In the genomic region with DNA sequence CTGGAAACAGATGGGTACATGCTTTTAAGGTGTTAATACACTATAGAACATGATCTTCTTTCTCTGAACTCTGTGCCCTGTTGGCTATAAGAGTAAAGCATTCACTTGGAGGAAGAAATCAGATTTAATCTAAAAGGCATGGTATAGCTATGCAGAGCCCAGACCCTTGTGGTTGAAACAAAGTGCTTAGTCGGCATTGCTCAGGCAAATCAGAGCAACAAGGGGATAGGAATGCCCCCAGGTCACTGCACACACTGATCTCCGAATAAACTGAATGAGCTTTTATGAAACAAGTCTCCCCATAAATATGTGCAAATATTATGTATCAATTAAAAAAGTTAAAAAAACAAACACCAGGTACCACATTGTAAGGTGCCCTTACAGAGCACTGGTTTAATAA, we compare ENCODE assay signal across 9 cellular contexts. TPM values are rescaled to one million over a fixed set of nuclear protein-coding genes. Genes with fewer than 3 reads are reported as not detected.
"Had no signal": no experiment of that assay in that cellular context is flagged by ENCODE, and none has a peak within 500 bp of the region (broad histone marks: within the 10 kb centered on the region; RNA-seq: fewer than 3 reads in every experiment).

No MANE protein-coding gene starts in this region.

- H3K9ac ChIP-seq: GM23248 had no signal

- H3K9me3 Mint-ChIP-seq: H9 had no signal

- DNase-seq: GM23248, GOT3, H9, HCEC 1CT, Kasumi-1, KG1 had no signal

- ATAC-seq: K562 had no signal

- H3K27ac Mint-ChIP-seq: H9 had no signal

- H3K4me3 ChIP-seq: GM23248, K562 had no signal

- H3K27ac ChIP-seq: GM23248 had no signal

- H2AFZ ChIP-seq: GM23248 had no signal

- H3K4me3 Mint-ChIP-seq: H9 had no signal

- FAIRE-seq: H54, HTR-8/SVneo, K562 had no signal

RNA-seq across cellular contexts. Expression of a gene that starts 52.0 kb away (rescaled TPM):
- total RNA-seq: H9 had no signal
